Comparison of ENCODE assay signal across 19 cellular contexts in the genomic region with DNA sequence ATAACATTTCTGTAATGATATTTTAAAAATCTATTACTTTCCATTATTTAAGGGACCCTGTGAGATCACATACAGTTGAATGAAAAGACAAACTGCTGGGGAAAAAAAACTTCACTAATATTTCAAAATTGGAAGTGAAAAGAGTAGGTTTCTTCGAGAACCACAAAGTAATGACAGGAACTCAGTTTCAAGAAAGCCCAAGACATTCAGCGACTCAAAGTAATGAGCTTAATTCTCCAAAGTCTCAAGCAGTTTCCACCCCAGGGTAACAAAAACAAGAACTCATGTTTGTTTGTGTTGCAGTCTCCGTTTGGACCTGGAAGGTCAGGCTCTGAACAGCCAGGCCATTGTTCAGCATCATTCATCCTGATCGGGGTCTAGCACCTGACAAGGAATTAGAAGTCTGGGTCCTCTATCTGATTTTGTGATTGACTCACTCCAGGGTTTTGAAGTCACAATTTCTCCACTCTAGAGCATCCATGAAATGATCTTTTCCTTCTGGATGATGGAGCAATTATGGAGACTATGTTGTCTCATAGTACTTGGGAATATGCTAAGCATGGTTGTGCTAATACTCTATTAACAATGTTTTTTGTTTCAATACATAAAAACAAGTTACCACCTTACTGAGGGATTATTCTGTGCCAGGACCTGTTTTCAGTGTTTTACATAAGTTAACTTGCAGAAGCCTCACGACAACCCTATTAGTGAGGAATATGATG.
"Had no signal": no experiment of that assay in that cellular context is flagged by ENCODE, and none has a peak within 500 bp of the region (broad histone marks: within the 10 kb centered on the region; RNA-seq: fewer than 3 reads in every experiment).

No MANE protein-coding gene starts in this region.

- H3K4me3 ChIP-seq: left ventricle myocardium inferior, lower lobe of right lung, neural progenitor cell, prostate gland, spleen, tibial nerve, upper lobe of right lung had no signal

- H3K9me3 ChIP-seq: left ventricle myocardium inferior, lower lobe of right lung, prostate gland, spleen, tibial nerve, upper lobe of right lung had no signal

- H3K36me3 ChIP-seq: left ventricle myocardium inferior, lower lobe of right lung, neural progenitor cell, prostate gland, spleen, tibial nerve, upper lobe of right lung had no signal

- H3K27ac ChIP-seq: foreskin keratinocyte, left ventricle myocardium inferior, lower lobe of right lung, neural progenitor cell, parathyroid adenoma, prostate gland, spleen, tibial nerve, upper lobe of right lung had no signal

- H2AFZ ChIP-seq: neural progenitor cell, parathyroid adenoma had no signal

- H3K79me2 ChIP-seq: parathyroid adenoma had no signal

- DNase-seq: effector memory CD4-positive, alpha-beta T cell; erythroblast; foreskin keratinocyte; kidney glomerular epithelial cell; left ventricle myocardium inferior; lower lobe of right lung; occipital lobe; spleen; stimulated activated CD4-positive, alpha-beta T cell treated with anti-CD3 and anti-CD28 coated beads, Interleukin-15, amount 100 ng/mL, for 24 hours; stimulated activated CD4-positive, alpha-beta T cell treated with anti-CD3 and anti-CD28 coated beads, Interleukin-1b, Interleukin-23, amount 100 ng/mL, for 48 hours; stimulated activated CD4-positive, alpha-beta T cell treated with anti-CD3 and anti-CD28 coated beads, Interleukin-4, amount 100 ng/mL, for 24 hours; upper lobe of right lung had no signal

- H3K4me1 ChIP-seq: left ventricle myocardium inferior, lower lobe of right lung, neural progenitor cell, parathyroid adenoma, prostate gland, spleen, upper lobe of right lung had no signal

- ATAC-seq: foreskin keratinocyte; lower lobe of right lung; natural killer cell treated with Interleukin-12 subunit alpha and Interleukin-12 subunit beta and Interleukin-15 and Interleukin-18, amount 100 ng/mL, for 72 hours; sciatic nerve; stimulated activated memory B cell treated with anti-CD40 and anti-IgM and Interleukin-4, amounts not matched to agents 10 μg/mL and 1 μg/mL and 100 μg/mL, for 72 hours; upper lobe of right lung had no signal

- H3K9ac ChIP-seq: neural progenitor cell, parathyroid adenoma had no signal

- H3K27me3 ChIP-seq: foreskin keratinocyte, neural progenitor cell, spleen, tibial nerve, upper lobe of right lung had no signal

- H3K4me2 ChIP-seq: neural progenitor cell had no signal
